27 cellular contexts compared by ENCODE assay signal in genomic region chr2:69416147-69416546, GRCh38.
"Had no signal": no experiment of that assay in that cellular context is flagged by ENCODE, and none has a peak within 500 bp of the region (broad histone marks: within the 10 kb centered on the region; RNA-seq: fewer than 3 reads in every experiment).

No MANE protein-coding gene starts in this region.

- H3K79me2 ChIP-seq: parathyroid adenoma had no signal

- H3K9ac ChIP-seq: parathyroid adenoma had no signal

- FAIRE-seq: keratinocyte had no signal

- H2AFZ ChIP-seq: parathyroid adenoma had no signal

- DNase-seq: hippocampal formation; left colon; left lung; lower lobe of right lung; mammary epithelial cell; mesenchymal stem cell; naive thymus-derived CD8-positive, alpha-beta T cell; nucleus accumbens; psoas muscle; right lobe of liver; stimulated activated CD4-positive, alpha-beta T cell treated with anti-CD3 and anti-CD28 coated beads, Interleukin-12 subunit alpha, Interleukin-12 subunit beta, amount 100 ng/mL, for 4 hours; stimulated activated CD4-positive, alpha-beta T cell treated with anti-CD3 and anti-CD28 coated beads, Interleukin-15, amount 100 ng/mL, for 24 hours; stimulated activated CD4-positive, alpha-beta T cell treated with anti-CD3 and anti-CD28 coated beads, Interleukin-2, amount 100 ng/mL, for 24 hours; stimulated activated CD4-positive, alpha-beta T cell treated with anti-CD3 and anti-CD28 coated beads, Interleukin-4, amount 100 ng/mL, for 1 hour; stimulated activated naive B cell treated with anti-CD40 and anti-IgM and Interleukin-4, amounts not matched to agents 10 μg/mL and 1 μg/mL and 100 μg/mL, for 72 hours; stimulated activated naive CD8-positive, alpha-beta T cell treated with anti-CD3 and anti-CD28 coated beads, Interleukin-15, Interleukin-2, amounts not matched to agents 100 U/mL and 50 U/mL, for 24 hours; stomach; testis; thyroid gland; transverse colon; upper lobe of left lung had no signal

- ATAC-seq: left colon; left lung; lower lobe of right lung; naive thymus-derived CD8-positive, alpha-beta T cell; psoas muscle; right lobe of liver; stimulated activated naive B cell treated with anti-CD40 and anti-IgM and Interleukin-4, amounts not matched to agents 10 μg/mL and 1 μg/mL and 100 μg/mL, for 72 hours; stimulated activated naive CD8-positive, alpha-beta T cell treated with anti-CD3 and anti-CD28 coated beads, Interleukin-15, Interleukin-2, amounts not matched to agents 100 U/mL and 50 U/mL, for 24 hours had no signal

- H3K9me3 ChIP-seq: left lung, lower lobe of right lung, psoas muscle, right atrium auricular region, right lobe of liver, stomach, testis, thyroid gland, transverse colon, upper lobe of left lung, vagina had no signal

- H3K4me3 Mint-ChIP-seq: naive thymus-derived CD8-positive, alpha-beta T cell; nephron; neural crest cell; stimulated activated naive B cell treated with anti-CD40 and anti-IgM and Interleukin-4, amounts not matched to agents 10 μg/mL and 1 μg/mL and 100 μg/mL, for 72 hours had no signal

- H3K27me3 ChIP-seq: left lung, right atrium auricular region, right lobe of liver, stomach, testis, thyroid gland, transverse colon, upper lobe of left lung, vagina had no signal

- H3K27ac Mint-ChIP-seq: nephron; stimulated activated naive B cell treated with anti-CD40 and anti-IgM and Interleukin-4, amounts not matched to agents 10 μg/mL and 1 μg/mL and 100 μg/mL, for 72 hours had no signal

- H3K4me3 ChIP-seq: left lung, lower lobe of right lung, psoas muscle, right atrium auricular region, right lobe of liver, stomach, testis, thyroid gland, transverse colon, upper lobe of left lung, vagina had no signal

- H3K4me1 Mint-ChIP-seq: nephron; neural crest cell; stimulated activated naive B cell treated with anti-CD40 and anti-IgM and Interleukin-4, amounts not matched to agents 10 μg/mL and 1 μg/mL and 100 μg/mL, for 72 hours had no signal

- H3K27me3 Mint-ChIP-seq: naive thymus-derived CD8-positive, alpha-beta T cell; stimulated activated naive B cell treated with anti-CD40 and anti-IgM and Interleukin-4, amounts not matched to agents 10 μg/mL and 1 μg/mL and 100 μg/mL, for 72 hours had no signal

- H3K4me1 ChIP-seq: left lung, lower lobe of right lung, parathyroid adenoma, psoas muscle, right atrium auricular region, right lobe of liver, stomach, testis, thyroid gland, upper lobe of left lung, vagina had no signal

- H3K9me3 Mint-ChIP-seq: nephron; neural crest cell; stimulated activated naive B cell treated with anti-CD40 and anti-IgM and Interleukin-4, amounts not matched to agents 10 μg/mL and 1 μg/mL and 100 μg/mL, for 72 hours had no signal

- H3K27ac ChIP-seq: left lung, lower lobe of right lung, parathyroid adenoma, psoas muscle, right atrium auricular region, right lobe of liver, stomach, testis, thyroid gland, transverse colon, upper lobe of left lung, vagina had no signal
